In genomic region chr20:32358632-32358882, GRCh38 we compare ENCODE assay signal across 9 cellular contexts. TPM values are rescaled to one million over a fixed set of nuclear protein-coding genes. Genes with fewer than 3 reads are reported as not detected.
DNase-seq lines count a peak whose midpoint lies in the region; ATAC-seq, FAIRE-seq and TF ChIP-seq lines count a peak whose summit lies in the region.
"Had no signal": no experiment of that assay in that cellular context is flagged by ENCODE, and none has a peak within 500 bp of the region (broad histone marks: within the 10 kb centered on the region; RNA-seq: fewer than 3 reads in every experiment).

No MANE protein-coding gene starts in this region.

- no peaks in the 10 kb centered on the region for H3K9me3 ChIP-seq in T-helper 17 cell (ENCODE audit: control insufficient read depth, low read length, poor library complexity, severe bottlenecking)
- H3K9me3 ChIP-seq in hepatocyte (ENCODE audit: low read depth), result no peaks in the 10 kb centered on the region
- no peaks in the 10 kb centered on the region for H3K9me3 ChIP-seq in small intestine (ENCODE audit: control insufficient read depth, low read depth)

- H3K36me3 ChIP-seq in hepatocyte (replicated peaks; ENCODE audit: insufficient read depth, low read depth) (no peaks in the 10 kb centered on the region), small intestine (ENCODE audit: control insufficient read depth in 2 of 2, insufficient read depth in 2 of 2, low read length in 2 of 2) (no peaks in the 10 kb centered on the region)

- WGBS in hepatocyte (ENCODE audit: low lambda C conversion rate, missing lambda C conversion rate), result no CpG with 5 or more reads among the region's 35 CpGs
- WGBS in small intestine, 3 donors, result 0 to 1% methylated on average over 1 to 35 of the region's 35 CpGs; no CpG with 5 or more reads in 1 of the 3 donors

- H3K27me3 Mint-ChIP-seq in T-helper 17 cell, result no peaks in the 10 kb centered on the region
- H3K27me3 Mint-ChIP-seq: naive thymus-derived CD8-positive, alpha-beta T cell had no signal

- peak overlapping the region; percentile 46 for H2AFZ ChIP-seq in hepatocyte

- H3K36me3 Mint-ChIP-seq in T-helper 17 cell (ENCODE audit: low read depth), result no peaks in the 10 kb centered on the region
- H3K36me3 Mint-ChIP-seq: naive thymus-derived CD8-positive, alpha-beta T cell had no signal

- peaks cover 49% of the 10 kb centered on the region for H3K79me2 ChIP-seq in hepatocyte

- no peak for DNase-seq in T-helper 17 cell
- no peak for DNase-seq in hepatocyte (ENCODE audit: low spot score)
- DNase-seq in small intestine, result no peak
- no peak for DNase-seq in T-helper 1 cell
- DNase-seq in amniotic stem cell (lab: John Stamatoyannopoulos, UW), result no peak

- peak overlapping the region; percentile 83 for H3K4me2 ChIP-seq in hepatocyte

- H4K20me1 ChIP-seq in hepatocyte (ENCODE audit: insufficient read depth, poor library complexity, severe bottlenecking), result peaks cover 40% of the 10 kb centered on the region

- H3K27ac ChIP-seq in hepatocyte (peak overlapping the region; percentile 99), small intestine (ENCODE audit: low read depth in 1 of 2, low read length in 1 of 2) (peak overlapping the region; percentile 92 to 99)

- no peaks in the 10 kb centered on the region for H3K27me3 ChIP-seq in hepatocyte
- no peaks in the 10 kb centered on the region for H3K27me3 ChIP-seq in small intestine (ENCODE audit: control insufficient read depth in 2 of 2, insufficient read depth in 2 of 2, low read length in 2 of 2)

- H3K4me3 ChIP-seq in hepatocyte (peak overlapping the region; percentile 86), small intestine (ENCODE audit: low read depth in 1 of 2, low read length in 2 of 2) (peak overlapping the region; percentile 78 to 86)

- H3K27ac Mint-ChIP-seq in T-helper 17 cell, result peak overlapping the region; percentile 95

- ATAC-seq in T-helper 17 cell (no peak), HG03175 (IDR thresholded peaks at IDR 0.05; ENCODE audit: unreplicated experiment) (no peak), GM21367 (IDR thresholded peaks at IDR 0.05; ENCODE audit: unreplicated experiment) (no peak)

- no peak for FAIRE-seq in small intestine (lab: Jason Lieb, UNC)

- TF ChIP-seq CTCF in hepatocyte (IDR thresholded peaks at IDR 0.05; ENCODE audit: poor library complexity), result no peak

- peaks cover 42% of the 10 kb centered on the region for H3K4me1 Mint-ChIP-seq in T-helper 17 cell

- H3K4me1 ChIP-seq in hepatocyte (ENCODE audit: insufficient read depth), result peaks cover 47% of the 10 kb centered on the region
- peaks cover 8 to 9% of the 10 kb centered on the region in 2 donors for H3K4me1 ChIP-seq in small intestine (ENCODE audit: control insufficient read depth in 2 of 2, insufficient read depth in 1 of 2, low read depth in 1 of 2, low read length in 1 of 2)

- peak overlapping the region; percentile 96 for H3K4me3 Mint-ChIP-seq in T-helper 17 cell

- H3K9me2 ChIP-seq in hepatocyte (replicated peaks; ENCODE audit: insufficient read depth), result no peaks in the 10 kb centered on the region

- TF ChIP-seq POLR2A in GM15510 (IDR thresholded peaks at IDR 0.05; ENCODE audit: borderline replicate concordance, extremely low read depth, insufficient read length), result peak; percentile 30

RNA-seq across cellular contexts. Expression of gene ASXL1, which starts 0.4 kb away (rescaled TPM):
- total RNA-seq in T-helper 17 cell, result 100 to 1,000 TPM; 198 to 207 TPM
- total RNA-seq in hepatocyte, result 59.6 and 82.0 TPM in 2 replicates
- 95.6 and 126 TPM in 2 replicates for polyA plus RNA-seq in hepatocyte
- polyA plus RNA-seq in small intestine, result 10 to 100 TPM; 16.8 to 21.1 (median 20.1) TPM
